Comparison of ENCODE assay signal across 1 cellular context in the genomic region with DNA sequence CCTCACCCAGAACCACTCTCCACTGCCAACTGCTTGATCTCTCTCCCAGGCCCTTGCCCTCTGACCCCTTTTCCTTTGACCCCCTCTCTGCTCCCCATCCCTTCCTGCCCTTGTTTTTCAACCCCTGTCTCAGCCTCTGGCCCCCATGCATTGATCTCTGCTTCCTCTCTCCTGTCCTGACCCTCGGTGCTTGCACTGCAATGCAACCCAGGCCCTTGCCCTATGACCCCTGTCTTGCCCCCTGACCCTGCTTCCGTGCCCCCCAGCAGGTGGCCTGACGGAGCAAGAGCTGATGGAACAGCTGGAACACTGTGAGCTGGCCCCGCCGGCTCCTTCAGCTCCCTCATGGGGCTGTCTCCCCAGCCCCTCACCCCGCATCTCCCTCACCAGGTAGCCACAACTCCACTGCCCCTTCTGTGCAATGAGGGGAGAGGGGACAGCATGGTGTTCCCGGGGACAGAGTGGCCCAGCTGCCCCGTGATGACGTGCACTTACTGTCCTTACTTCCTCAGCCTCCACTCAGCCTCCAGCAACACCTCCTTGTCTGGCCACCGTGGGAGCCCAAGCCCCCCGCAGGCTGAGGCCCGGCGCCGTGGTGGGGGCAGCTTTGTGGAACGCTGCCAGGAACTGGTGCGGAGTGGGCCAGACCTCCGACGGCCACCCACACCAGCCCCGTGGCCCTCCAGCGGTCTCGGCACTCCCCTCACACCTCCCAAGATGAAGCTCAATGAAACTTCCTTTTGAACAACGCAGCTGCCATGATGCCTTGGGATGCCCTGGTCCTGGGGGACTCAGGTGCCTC.
TF ChIP-seq lines count a peak whose summit lies in the region.

No MANE protein-coding gene starts in this region.

TF ChIP-seq in endothelial cell of umbilical vein, 7 proteins besides CTCF, POLR2A, EP300 and RAD21:
- TF ChIP-seq EZH2 (IDR thresholded peaks at IDR 0.05; ENCODE audit: borderline replicate concordance, low read depth, low read length, severe bottlenecking): no peak
- no peak for TF ChIP-seq MAX (IDR thresholded peaks at IDR 0.05; ENCODE audit: insufficient read depth, insufficient read length)
- TF ChIP-seq MYC (IDR thresholded peaks at IDR 0.05; ENCODE audit: low read depth, low read length): no peak
- no peak for TF ChIP-seq GATA2 (IDR thresholded peaks at IDR 0.05; ENCODE audit: insufficient read depth, insufficient read length, low read depth, low read length)
- no peak for TF ChIP-seq POLR2AphosphoS5 (IDR thresholded peaks at IDR 0.05; ENCODE audit: insufficient read depth, low read depth, low read length)
